ENCODE assay signal across 2 cellular contexts in the genomic region with DNA sequence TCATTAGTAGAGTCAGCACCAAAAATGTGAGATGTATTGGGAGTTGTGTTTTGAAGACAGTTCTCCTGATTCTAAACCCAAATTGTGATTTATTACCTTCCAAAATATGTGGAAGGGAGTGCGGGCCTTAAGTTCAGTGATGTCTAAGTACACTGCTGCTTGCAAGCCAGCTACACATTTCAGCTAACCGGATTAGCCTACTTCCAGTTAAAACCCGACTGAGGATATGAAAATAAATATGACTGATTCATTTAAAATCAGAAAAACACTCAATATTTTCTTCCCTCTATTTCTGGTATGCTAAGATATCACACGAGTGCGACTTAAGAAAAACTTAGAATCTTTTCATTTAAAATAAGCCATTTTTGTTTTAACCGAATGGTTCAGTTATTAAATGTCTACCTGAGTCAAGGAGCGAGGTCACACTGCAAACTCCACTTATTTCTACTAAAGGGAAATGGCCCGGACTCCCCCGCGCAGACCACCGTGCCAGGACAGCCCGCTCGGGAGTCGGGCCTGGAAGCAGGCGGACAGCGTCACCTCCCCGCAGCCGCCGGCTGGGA.
TF ChIP-seq lines count a peak whose summit lies in the region.

No MANE protein-coding gene starts in this region.

TF ChIP-seq in K562, 482 proteins besides CTCF, POLR2A, EP300 and RAD21 (continued from another document):
- no peak for TF ChIP-seq ETS2 (tag; IDR thresholded peaks at IDR 0.05; ENCODE audit: borderline replicate concordance, poor library complexity, severe bottlenecking)
- no peak for TF ChIP-seq PTBP1 (IDR thresholded peaks at IDR 0.05; ENCODE audit: low read depth, low read length)
- TF ChIP-seq MEIS2 (IDR thresholded peaks at IDR 0.05; ENCODE audit: partially characterized antibody): peak; percentile 36
- no peak for TF ChIP-seq LARP7 (IDR thresholded peaks at IDR 0.05)
- TF ChIP-seq ZKSCAN1 (IDR thresholded peaks at IDR 0.05; ENCODE audit: low read depth, low read length): no peak
- no peak for TF ChIP-seq PHF21A (IDR thresholded peaks at IDR 0.05; ENCODE audit: borderline replicate concordance, low read depth)
- peak; percentile 76; the same call in 1 of the 2 replicates for TF ChIP-seq HNRNPL (IDR thresholded peaks at IDR 0.05; ENCODE audit: low read depth, low read length)
- TF ChIP-seq NFE2 (IDR thresholded peaks at IDR 0.05; ENCODE audit: low read depth): no peak
- no peak for TF ChIP-seq SIN3A (IDR thresholded peaks at IDR 0.05; ENCODE audit: borderline replicate concordance in 2 of 2, control insufficient read depth in 1 of 2, low read depth in 2 of 2, low read length in 2 of 2)
- no peak for TF ChIP-seq TBP (optimal IDR thresholded peaks at IDR 0.05; ENCODE audit: low read depth, low read length)
- 0 out of 2 replicates have a peak, but pooled peaks have one; percentile 47 for TF ChIP-seq KDM2B (CRISPR knock-in tag; IDR thresholded peaks at IDR 0.05)
- no peak for TF ChIP-seq NCOA6 (IDR thresholded peaks at IDR 0.05)
- TF ChIP-seq, protein P1, sequence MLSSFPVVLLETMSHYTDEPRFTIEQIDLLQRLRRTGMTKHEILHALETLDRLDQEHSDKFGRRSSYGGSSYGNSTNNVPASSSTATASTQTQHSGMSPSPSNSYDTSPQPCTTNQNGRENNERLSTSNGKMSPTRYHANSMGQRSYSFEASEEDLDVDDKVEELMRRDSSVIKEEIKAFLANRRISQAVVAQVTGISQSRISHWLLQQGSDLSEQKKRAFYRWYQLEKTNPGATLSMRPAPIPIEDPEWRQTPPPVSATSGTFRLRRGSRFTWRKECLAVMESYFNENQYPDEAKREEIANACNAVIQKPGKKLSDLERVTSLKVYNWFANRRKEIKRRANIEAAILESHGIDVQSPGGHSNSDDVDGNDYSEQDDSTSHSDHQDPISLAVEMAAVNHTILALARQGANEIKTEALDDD (IDR thresholded peaks at IDR 0.05): no peak
- TF ChIP-seq, protein P2, sequence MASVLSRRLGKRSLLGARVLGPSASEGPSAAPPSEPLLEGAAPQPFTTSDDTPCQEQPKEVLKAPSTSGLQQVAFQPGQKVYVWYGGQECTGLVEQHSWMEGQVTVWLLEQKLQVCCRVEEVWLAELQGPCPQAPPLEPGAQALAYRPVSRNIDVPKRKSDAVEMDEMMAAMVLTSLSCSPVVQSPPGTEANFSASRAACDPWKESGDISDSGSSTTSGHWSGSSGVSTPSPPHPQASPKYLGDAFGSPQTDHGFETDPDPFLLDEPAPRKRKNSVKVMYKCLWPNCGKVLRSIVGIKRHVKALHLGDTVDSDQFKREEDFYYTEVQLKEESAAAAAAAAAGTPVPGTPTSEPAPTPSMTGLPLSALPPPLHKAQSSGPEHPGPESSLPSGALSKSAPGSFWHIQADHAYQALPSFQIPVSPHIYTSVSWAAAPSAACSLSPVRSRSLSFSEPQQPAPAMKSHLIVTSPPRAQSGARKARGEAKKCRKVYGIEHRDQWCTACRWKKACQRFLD (CRISPR knock-in tag; IDR thresholded peaks at IDR 0.05): no peak
- TF ChIP-seq DNMT1 (IDR thresholded peaks at IDR 0.05): no peak
- TF ChIP-seq, protein P3, sequence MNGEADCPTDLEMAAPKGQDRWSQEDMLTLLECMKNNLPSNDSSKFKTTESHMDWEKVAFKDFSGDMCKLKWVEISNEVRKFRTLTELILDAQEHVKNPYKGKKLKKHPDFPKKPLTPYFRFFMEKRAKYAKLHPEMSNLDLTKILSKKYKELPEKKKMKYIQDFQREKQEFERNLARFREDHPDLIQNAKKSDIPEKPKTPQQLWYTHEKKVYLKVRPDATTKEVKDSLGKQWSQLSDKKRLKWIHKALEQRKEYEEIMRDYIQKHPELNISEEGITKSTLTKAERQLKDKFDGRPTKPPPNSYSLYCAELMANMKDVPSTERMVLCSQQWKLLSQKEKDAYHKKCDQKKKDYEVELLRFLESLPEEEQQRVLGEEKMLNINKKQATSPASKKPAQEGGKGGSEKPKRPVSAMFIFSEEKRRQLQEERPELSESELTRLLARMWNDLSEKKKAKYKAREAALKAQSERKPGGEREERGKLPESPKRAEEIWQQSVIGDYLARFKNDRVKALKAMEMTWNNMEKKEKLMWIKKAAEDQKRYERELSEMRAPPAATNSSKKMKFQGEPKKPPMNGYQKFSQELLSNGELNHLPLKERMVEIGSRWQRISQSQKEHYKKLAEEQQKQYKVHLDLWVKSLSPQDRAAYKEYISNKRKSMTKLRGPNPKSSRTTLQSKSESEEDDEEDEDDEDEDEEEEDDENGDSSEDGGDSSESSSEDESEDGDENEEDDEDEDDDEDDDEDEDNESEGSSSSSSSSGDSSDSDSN (IDR thresholded peaks at IDR 0.05; ENCODE audit: borderline replicate concordance in 1 of 2, low read depth in 2 of 2, low read length in 2 of 2): 0 out of 4 replicates have a peak, but pooled peaks of 1 of the 2 experiments have one; percentile 29
- no peak for TF ChIP-seq ZNF445 (CRISPR knock-in tag; IDR thresholded peaks at IDR 0.05; ENCODE audit: low read depth)
- no peak for TF ChIP-seq SREBF2 (CRISPR knock-in tag; IDR thresholded peaks at IDR 0.05)
- TF ChIP-seq ZNF143 (CRISPR knock-in tag; IDR thresholded peaks at IDR 0.05): no peak
- no peak for TF ChIP-seq DIDO1 (tag; IDR thresholded peaks at IDR 0.05; ENCODE audit: low read depth)
- TF ChIP-seq FOSL1 (tag; conservative IDR thresholded peaks at IDR 0.05): no peak
- TF ChIP-seq TAF9B (IDR thresholded peaks at IDR 0.05; ENCODE audit: partially characterized antibody): no peak
- TF ChIP-seq MIER1 (IDR thresholded peaks at IDR 0.05; ENCODE audit: low read depth): no peak
- TF ChIP-seq ZSCAN32 (CRISPR knock-in tag; IDR thresholded peaks at IDR 0.05): no peak
- TF ChIP-seq MYC (IDR thresholded peaks at IDR 0.05; ENCODE audit: low read depth, low read length): peak; percentile 7; the same call in 1 of the 2 replicates
- TF ChIP-seq MYC (CRISPR knock-in tag; IDR thresholded peaks at IDR 0.05; ENCODE audit: borderline replicate concordance, low read depth): no peak
- TF ChIP-seq FOXK2 (conservative IDR thresholded peaks at IDR 0.05 in 1 of 2, IDR thresholded peaks at IDR 0.05 in 1 of 2; ENCODE audit: low read depth in 2 of 2): no peak
- TF ChIP-seq NFYB (IDR thresholded peaks at IDR 0.05; ENCODE audit: extremely low read depth, insufficient read length): no peak
- TF ChIP-seq KDM5B (IDR thresholded peaks at IDR 0.05; ENCODE audit: insufficient replicate concordance, low read depth, low read length): no peak
- TF ChIP-seq POLR2AphosphoS5 (IDR thresholded peaks at IDR 0.05; ENCODE audit: control insufficient read depth, insufficient read depth, low read depth, low read length): no peak
- TF ChIP-seq MED1 (CRISPR knock-in tag; IDR thresholded peaks at IDR 0.05; ENCODE audit: borderline replicate concordance): no peak
- TF ChIP-seq HMGN3 (IDR thresholded peaks at IDR 0.05; ENCODE audit: borderline replicate concordance, extremely low read depth, insufficient read length, low read depth, low read length): no peak
- TF ChIP-seq RB1 (IDR thresholded peaks at IDR 0.05; ENCODE audit: low read depth): peak; percentile 32; the same call in 1 of the 2 replicates
- TF ChIP-seq PCBP1 (IDR thresholded peaks at IDR 0.05; ENCODE audit: low read depth, low read length, poor library complexity, severe bottlenecking): peak; percentile 9

TF ChIP-seq in liver, 16 proteins besides CTCF, POLR2A, EP300 and RAD21 (continued from another document):
- TF ChIP-seq, protein P4, sequence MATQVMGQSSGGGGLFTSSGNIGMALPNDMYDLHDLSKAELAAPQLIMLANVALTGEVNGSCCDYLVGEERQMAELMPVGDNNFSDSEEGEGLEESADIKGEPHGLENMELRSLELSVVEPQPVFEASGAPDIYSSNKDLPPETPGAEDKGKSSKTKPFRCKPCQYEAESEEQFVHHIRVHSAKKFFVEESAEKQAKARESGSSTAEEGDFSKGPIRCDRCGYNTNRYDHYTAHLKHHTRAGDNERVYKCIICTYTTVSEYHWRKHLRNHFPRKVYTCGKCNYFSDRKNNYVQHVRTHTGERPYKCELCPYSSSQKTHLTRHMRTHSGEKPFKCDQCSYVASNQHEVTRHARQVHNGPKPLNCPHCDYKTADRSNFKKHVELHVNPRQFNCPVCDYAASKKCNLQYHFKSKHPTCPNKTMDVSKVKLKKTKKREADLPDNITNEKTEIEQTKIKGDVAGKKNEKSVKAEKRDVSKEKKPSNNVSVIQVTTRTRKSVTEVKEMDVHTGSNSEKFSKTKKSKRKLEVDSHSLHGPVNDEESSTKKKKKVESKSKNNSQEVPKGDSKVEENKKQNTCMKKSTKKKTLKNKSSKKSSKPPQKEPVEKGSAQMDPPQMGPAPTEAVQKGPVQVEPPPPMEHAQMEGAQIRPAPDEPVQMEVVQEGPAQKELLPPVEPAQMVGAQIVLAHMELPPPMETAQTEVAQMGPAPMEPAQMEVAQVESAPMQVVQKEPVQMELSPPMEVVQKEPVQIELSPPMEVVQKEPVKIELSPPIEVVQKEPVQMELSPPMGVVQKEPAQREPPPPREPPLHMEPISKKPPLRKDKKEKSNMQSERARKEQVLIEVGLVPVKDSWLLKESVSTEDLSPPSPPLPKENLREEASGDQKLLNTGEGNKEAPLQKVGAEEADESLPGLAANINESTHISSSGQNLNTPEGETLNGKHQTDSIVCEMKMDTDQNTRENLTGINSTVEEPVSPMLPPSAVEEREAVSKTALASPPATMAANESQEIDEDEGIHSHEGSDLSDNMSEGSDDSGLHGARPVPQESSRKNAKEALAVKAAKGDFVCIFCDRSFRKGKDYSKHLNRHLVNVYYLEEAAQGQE (IDR thresholded peaks at IDR 0.05): no peak
- TF ChIP-seq, protein P5, sequence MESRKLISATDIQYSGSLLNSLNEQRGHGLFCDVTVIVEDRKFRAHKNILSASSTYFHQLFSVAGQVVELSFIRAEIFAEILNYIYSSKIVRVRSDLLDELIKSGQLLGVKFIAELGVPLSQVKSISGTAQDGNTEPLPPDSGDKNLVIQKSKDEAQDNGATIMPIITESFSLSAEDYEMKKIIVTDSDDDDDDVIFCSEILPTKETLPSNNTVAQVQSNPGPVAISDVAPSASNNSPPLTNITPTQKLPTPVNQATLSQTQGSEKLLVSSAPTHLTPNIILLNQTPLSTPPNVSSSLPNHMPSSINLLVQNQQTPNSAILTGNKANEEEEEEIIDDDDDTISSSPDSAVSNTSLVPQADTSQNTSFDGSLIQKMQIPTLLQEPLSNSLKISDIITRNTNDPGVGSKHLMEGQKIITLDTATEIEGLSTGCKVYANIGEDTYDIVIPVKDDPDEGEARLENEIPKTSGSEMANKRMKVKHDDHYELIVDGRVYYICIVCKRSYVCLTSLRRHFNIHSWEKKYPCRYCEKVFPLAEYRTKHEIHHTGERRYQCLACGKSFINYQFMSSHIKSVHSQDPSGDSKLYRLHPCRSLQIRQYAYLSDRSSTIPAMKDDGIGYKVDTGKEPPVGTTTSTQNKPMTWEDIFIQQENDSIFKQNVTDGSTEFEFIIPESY (IDR thresholded peaks at IDR 0.05): no peak
- TF ChIP-seq GABPA (IDR thresholded peaks at IDR 0.05 in 1 of 2, conservative IDR thresholded peaks at IDR 0.05 in 1 of 2) (no peak), NR2F2 (IDR thresholded peaks at IDR 0.05) (no peak), EGR1 (IDR thresholded peaks at IDR 0.05; ENCODE audit: low read depth in 2 of 2) (no peak), SP1 (IDR thresholded peaks at IDR 0.05) (no peak), FOXA2 (IDR thresholded peaks at IDR 0.05) (no peak), JUND (IDR thresholded peaks at IDR 0.05) (no peak)
